ENCODE assay signal across 1 cellular context in genomic region chr9:121736964-121737462, GRCh38.
TF ChIP-seq lines count a peak whose summit lies in the region.

No MANE protein-coding gene starts in this region.

TF ChIP-seq in HepG2, 621 proteins besides CTCF, POLR2A, EP300 and RAD21 (continued from another document and continues in another):
- TF ChIP-seq HINFP (CRISPR knock-in tag; IDR thresholded peaks at IDR 0.05; ENCODE audit: low read depth) (0 out of 2 replicates have a peak, but pooled peaks have one; percentile 10), ZBTB46 (CRISPR knock-in tag; IDR thresholded peaks at IDR 0.05; ENCODE audit: borderline replicate concordance) (no peak), ZNF33A (CRISPR knock-in tag; IDR thresholded peaks at IDR 0.05; ENCODE audit: borderline replicate concordance) (no peak), BCL6 (CRISPR knock-in tag; IDR thresholded peaks at IDR 0.05) (peak; percentile 35; the same call in 1 of the 2 replicates), PRDM15 (CRISPR knock-in tag; IDR thresholded peaks at IDR 0.05) (peak; percentile 5; the same call in 1 of the 2 replicates), HNF4G (IDR thresholded peaks at IDR 0.05; ENCODE audit: borderline replicate concordance, low read depth, low read length) (peak; percentile 44), HNF4G (CRISPR knock-in tag; IDR thresholded peaks at IDR 0.05; ENCODE audit: borderline replicate concordance, low read depth) (no peak), ZNF329 (CRISPR knock-in tag; IDR thresholded peaks at IDR 0.05; ENCODE audit: low read depth) (no peak), PPARG (CRISPR knock-in tag; conservative IDR thresholded peaks at IDR 0.05) (0 out of 2 replicates have a peak, but pooled peaks have one; percentile 9), KLF16 (CRISPR knock-in tag; IDR thresholded peaks at IDR 0.05) (0 out of 4 replicates have a peak, but pooled peaks of 1 of the 2 experiments have one; percentile 51), ZNF503 (CRISPR knock-in tag; IDR thresholded peaks at IDR 0.05) (0 out of 2 replicates have a peak, but pooled peaks have one; percentile 19), POLR2G (IDR thresholded peaks at IDR 0.05; ENCODE audit: low read depth, low read length) (peak; percentile 91), ZSCAN30 (CRISPR knock-in tag; IDR thresholded peaks at IDR 0.05) (no peak), KLF6 (CRISPR knock-in tag; IDR thresholded peaks at IDR 0.05) (peak; percentile 45; the same call in 1 of the 2 replicates), NR2C2 (CRISPR knock-in tag; IDR thresholded peaks at IDR 0.05; ENCODE audit: borderline replicate concordance) (0 out of 2 replicates have a peak, but pooled peaks have one; percentile 14), ZNF879 (CRISPR knock-in tag; IDR thresholded peaks at IDR 0.05) (no peak; the same call in 1 of the 2 replicates), NCOA2 (CRISPR knock-in tag; IDR thresholded peaks at IDR 0.05) (peak; percentile 54; the same call in 1 of the 2 replicates), PAXIP1 (CRISPR knock-in tag; conservative IDR thresholded peaks at IDR 0.05) (peak; percentile 34; the same call in 1 of the 2 replicates), NKX3-1 (CRISPR knock-in tag; IDR thresholded peaks at IDR 0.05) (peak; percentile 12; the same call in 1 of the 2 replicates), ZGPAT (CRISPR knock-in tag; IDR thresholded peaks at IDR 0.05) (peak; percentile 38), GABPA (IDR thresholded peaks at IDR 0.05; ENCODE audit: low read depth, low read length) (no peak), GABPA (CRISPR knock-in tag; IDR thresholded peaks at IDR 0.05; ENCODE audit: low read depth) (peak; percentile 47), GATAD2A (CRISPR knock-in tag; IDR thresholded peaks at IDR 0.05) (peak; percentile 26; the same call in 1 of the 2 replicates), PHF5A (CRISPR knock-in tag; IDR thresholded peaks at IDR 0.05; ENCODE audit: low read depth, unreplicated experiment) (no peak), ZNF775 (CRISPR knock-in tag; IDR thresholded peaks at IDR 0.05; ENCODE audit: borderline replicate concordance) (no peak), HNRNPLL (IDR thresholded peaks at IDR 0.05; ENCODE audit: low read depth, low read length, poor library complexity, severe bottlenecking) (peak; percentile 21), PITX1 (CRISPR knock-in tag; IDR thresholded peaks at IDR 0.05) (peak; percentile 30; the same call in 1 of the 2 replicates), SP4 (CRISPR knock-in tag; IDR thresholded peaks at IDR 0.05) (peak; percentile 66; the same call in 1 of the 2 replicates), HOXA5 (CRISPR knock-in tag; IDR thresholded peaks at IDR 0.05) (peak; percentile 12; the same call in 1 of the 2 replicates), PRDM10 (CRISPR knock-in tag; IDR thresholded peaks at IDR 0.05; ENCODE audit: low read depth) (peak; percentile 68; the same call in 1 of the 2 replicates), ZNF224 (CRISPR knock-in tag; IDR thresholded peaks at IDR 0.05) (0 out of 2 replicates have a peak, but pooled peaks have one; percentile 14), BCL3 (CRISPR knock-in tag; IDR thresholded peaks at IDR 0.05) (peak; percentile 45; the same call in 1 of the 2 replicates), ZNF430 (CRISPR knock-in tag; IDR thresholded peaks at IDR 0.05) (0 out of 2 replicates have a peak, but pooled peaks have one; percentile 46), KDM4B (CRISPR knock-in tag; IDR thresholded peaks at IDR 0.05) (no peak; the same call in 1 of the 2 replicates), PHF21A (CRISPR knock-in tag; IDR thresholded peaks at IDR 0.05) (0 out of 2 replicates have a peak, but pooled peaks have one; percentile 29), ZNF691 (CRISPR knock-in tag; IDR thresholded peaks at IDR 0.05; ENCODE audit: borderline replicate concordance, low read depth) (no peak), FOXP1 (IDR thresholded peaks at IDR 0.05) (no peak), FOXP1 (CRISPR knock-in tag; IDR thresholded peaks at IDR 0.05) (0 out of 2 replicates have a peak, but pooled peaks have one; percentile 23)
